In genomic region chr2:178287652-178288344, GRCh38 we compare ENCODE assay signal across 17 cellular contexts.
A peak's percentile ranks its signal among the peaks of the same experiment; 100 is the strongest.
DNase-seq lines count a peak whose midpoint lies in the region; ATAC-seq and TF ChIP-seq lines count a peak whose summit lies in the region.
"Had no signal": no experiment of that assay in that cellular context is flagged by ENCODE, and none has a peak within 500 bp of the region (broad histone marks: within the 10 kb centered on the region; RNA-seq: fewer than 3 reads in every experiment).

No MANE protein-coding gene starts in this region.

- H3K4me1 Mint-ChIP-seq in MCF 10A (ENCODE audit: insufficient read depth, unreplicated experiment) = peaks cover 13% of the 10 kb centered on the region
- H3K4me1 Mint-ChIP-seq: CD4-positive, CD25-positive, alpha-beta regulatory T cell; CD8-positive, alpha-beta memory T cell had no signal

- ATAC-seq in right cardiac atrium = no peak

- CTCF ChIA-PET in MCF 10A (lab: Yijun Ruan, JAX) = interaction anchor here (0.6 to 1.0 kb wide), 5 partner anchors 9 to 1308 kb away, joined by 3 to 4 read pairs (median 4); partner anchors contain the start of gene RBM45

- POLR2A ChIA-PET in MCF 10A (lab: Yijun Ruan, JAX) = interaction anchor here (0.7 to 1.3 kb wide), 2 partner anchors 9 to 175 kb away, joined by 3 to 5 read pairs; no protein-coding TSS in a partner anchor

- WGBS in right cardiac atrium = 35% methylated on average over 3 of the region's 3 CpGs

- intact Hi-C loops in MCF 10A (cut with micrococcal nuclease) = no loop called here
- intact Hi-C loops in right cardiac atrium (cut with DNase I) = loop anchor here in 1 of 4 donors (10.0 kb wide), 1 partner anchor 153 kb away; no protein-coding TSS in a partner anchor

- H3K27ac ChIP-seq in right cardiac atrium (ENCODE audit: low read length) = no peak overlapping the region
- H3K27ac ChIP-seq: GM23248, HL-60 had no signal

- TF ChIP-seq CTCF in MCF 10A (IDR thresholded peaks at IDR 0.05; ENCODE audit: unreplicated experiment) = no peak

- no peaks in the 10 kb centered on the region for H3K9me3 ChIP-seq in right cardiac atrium (ENCODE audit: control insufficient read depth, low read length)
- H3K9me3 ChIP-seq: BE2C, HAP-1 had no signal

- no peak overlapping the region for H3K4me3 ChIP-seq in right cardiac atrium (ENCODE audit: low read length)
- H3K4me3 ChIP-seq: GM23248, HAP-1 had no signal

- no peak overlapping the region for H3K4me3 Mint-ChIP-seq in MCF 10A (ENCODE audit: unreplicated experiment)
- H3K4me3 Mint-ChIP-seq: CD4-positive, CD25-positive, alpha-beta regulatory T cell; CD8-positive, alpha-beta memory T cell had no signal

- no peak overlapping the region for H3K27ac Mint-ChIP-seq in MCF 10A (ENCODE audit: low read depth, unreplicated experiment)
- H3K27ac Mint-ChIP-seq: CD4-positive, CD25-positive, alpha-beta regulatory T cell; CD8-positive, alpha-beta memory T cell had no signal

- DNase-seq in OCI-M1 (lab: John Stamatoyannopoulos, UW) (peak; percentile 40), dermis blood vessel endothelial cell (peak; percentile 18), glomerular endothelial cell (ENCODE audit: extremely low read depth, low read depth, low spot score) (peak; percentile 47), NCI-H187 (lab: John Stamatoyannopoulos, UW) (no peak), MCF 10A (ENCODE audit: unreplicated experiment) (no peak), right cardiac atrium (no peak), DMS79 treated with DMSO at 0.1 percent for 48 hours (lab: John Stamatoyannopoulos, UW) (no peak)
- DNase-seq: ACHN; BE2C; C1 segment of cervical spinal cord; Caco-2; CD4-positive, CD25-positive, alpha-beta regulatory T cell; CD8-positive, alpha-beta memory T cell; GDM1; GM23248 had no signal

- no peaks in the 10 kb centered on the region for H3K27me3 ChIP-seq in right cardiac atrium (ENCODE audit: control insufficient read depth, insufficient read depth)
- H3K27me3 ChIP-seq: BE2C had no signal

- H3K9me3 Mint-ChIP-seq in MCF 10A (ENCODE audit: unreplicated experiment) = no peaks in the 10 kb centered on the region
- H3K9me3 Mint-ChIP-seq: CD4-positive, CD25-positive, alpha-beta regulatory T cell; CD8-positive, alpha-beta memory T cell had no signal

- BruUV-seq in MCF 10A (replicated peaks; lab: Mats Ljungman, UMichigan) = no TSS peak

- H3K36me3 Mint-ChIP-seq in MCF 10A (ENCODE audit: insufficient read depth, unreplicated experiment) = peaks cover 1% of the 10 kb centered on the region
- H3K36me3 Mint-ChIP-seq: CD4-positive, CD25-positive, alpha-beta regulatory T cell had no signal

- no peaks in the 10 kb centered on the region for H3K27me3 Mint-ChIP-seq in MCF 10A (ENCODE audit: insufficient read depth, unreplicated experiment)
- H3K27me3 Mint-ChIP-seq: CD4-positive, CD25-positive, alpha-beta regulatory T cell had no signal

- H3K4me1 ChIP-seq in right cardiac atrium (ENCODE audit: control insufficient read depth, insufficient read depth, low read length) = no peaks in the 10 kb centered on the region
- H3K4me1 ChIP-seq: BE2C, HAP-1 had no signal

Comparison
In these comparisons a context has a peak if more than half of its experiments do, and no peak if none do; other contexts are left out.
1. DNase-seq: peak in OCI-M1 (single experiment), dermis blood vessel endothelial cell (single experiment) and glomerular endothelial cell (single experiment); none in NCI-H187 (0 of 2), MCF 10A (single experiment), right cardiac atrium (0 of 3) and DMS79 treated with DMSO at 0.1 percent for 48 hours (single experiment).